ENCODE assay signal across 1 cellular context in genomic region chr15:43920815-43921214, GRCh38.
TF ChIP-seq lines count a peak whose summit lies in the region.

No MANE protein-coding gene starts in this region.

TF ChIP-seq in IMR-90, 13 proteins besides CTCF, POLR2A, EP300 and RAD21 (continued from another document):
- TF ChIP-seq RFX5 (IDR thresholded peaks at IDR 0.05; ENCODE audit: low read depth, low read length), result no peak
- TF ChIP-seq, protein P1, sequence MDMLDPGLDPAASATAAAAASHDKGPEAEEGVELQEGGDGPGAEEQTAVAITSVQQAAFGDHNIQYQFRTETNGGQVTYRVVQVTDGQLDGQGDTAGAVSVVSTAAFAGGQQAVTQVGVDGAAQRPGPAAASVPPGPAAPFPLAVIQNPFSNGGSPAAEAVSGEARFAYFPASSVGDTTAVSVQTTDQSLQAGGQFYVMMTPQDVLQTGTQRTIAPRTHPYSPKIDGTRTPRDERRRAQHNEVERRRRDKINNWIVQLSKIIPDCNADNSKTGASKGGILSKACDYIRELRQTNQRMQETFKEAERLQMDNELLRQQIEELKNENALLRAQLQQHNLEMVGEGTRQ (IDR thresholded peaks at IDR 0.05; ENCODE audit: low read depth, low read length), result no peak
- TF ChIP-seq BHLHE40 (IDR thresholded peaks at IDR 0.05; ENCODE audit: low read depth, low read length), result no peak
- TF ChIP-seq FOS (IDR thresholded peaks at IDR 0.05; ENCODE audit: low read depth, low read length), result no peak
- TF ChIP-seq, protein P2, sequence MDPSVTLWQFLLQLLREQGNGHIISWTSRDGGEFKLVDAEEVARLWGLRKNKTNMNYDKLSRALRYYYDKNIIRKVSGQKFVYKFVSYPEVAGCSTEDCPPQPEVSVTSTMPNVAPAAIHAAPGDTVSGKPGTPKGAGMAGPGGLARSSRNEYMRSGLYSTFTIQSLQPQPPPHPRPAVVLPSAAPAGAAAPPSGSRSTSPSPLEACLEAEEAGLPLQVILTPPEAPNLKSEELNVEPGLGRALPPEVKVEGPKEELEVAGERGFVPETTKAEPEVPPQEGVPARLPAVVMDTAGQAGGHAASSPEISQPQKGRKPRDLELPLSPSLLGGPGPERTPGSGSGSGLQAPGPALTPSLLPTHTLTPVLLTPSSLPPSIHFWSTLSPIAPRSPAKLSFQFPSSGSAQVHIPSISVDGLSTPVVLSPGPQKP (IDR thresholded peaks at IDR 0.05; ENCODE audit: borderline replicate concordance, low read depth, low read length), result no peak
- TF ChIP-seq NFE2L2 (IDR thresholded peaks at IDR 0.05; ENCODE audit: low read depth, low read length), result no peak
- TF ChIP-seq CHD1 (IDR thresholded peaks at IDR 0.05; ENCODE audit: low read depth, low read length), result no peak
- TF ChIP-seq SMC3 (IDR thresholded peaks at IDR 0.05; ENCODE audit: low read depth, low read length), result no peak
- no peak for TF ChIP-seq MXI1 (IDR thresholded peaks at IDR 0.05; ENCODE audit: borderline replicate concordance, low read depth, low read length)
- no peak for TF ChIP-seq CEBPB (IDR thresholded peaks at IDR 0.05; ENCODE audit: low read depth, low read length)
- no peak for TF ChIP-seq MAZ (IDR thresholded peaks at IDR 0.05; ENCODE audit: borderline replicate concordance, low read depth, low read length)
- TF ChIP-seq MAFK (IDR thresholded peaks at IDR 0.05; ENCODE audit: low read depth, low read length), result no peak
